8 cellular contexts compared by ENCODE assay signal in the genomic region with DNA sequence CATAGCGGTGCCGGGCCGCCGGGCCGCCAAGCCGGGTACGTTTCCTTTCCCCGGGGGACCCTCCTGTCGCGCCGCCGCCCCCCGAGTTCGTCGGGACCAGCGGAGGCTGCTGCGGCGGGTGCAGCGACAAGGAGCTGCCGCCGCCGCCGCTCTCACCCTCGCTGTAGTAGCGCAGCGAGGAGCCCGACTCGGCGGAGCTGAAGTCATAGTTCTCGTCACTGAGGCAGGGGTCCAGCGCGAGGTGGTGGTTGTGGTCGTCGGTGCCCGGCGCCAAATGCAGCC. TPM values are rescaled to one million over a fixed set of nuclear protein-coding genes. Genes with fewer than 3 reads are reported as not detected.
DNase-seq lines count a peak whose midpoint lies in the region; ATAC-seq, FAIRE-seq and TF ChIP-seq lines count a peak whose summit lies in the region.

No MANE protein-coding gene starts in this region.

- peaks cover 41 to 57% (median 50%) of the 10 kb centered on the region in 4 donors for H3K4me1 Mint-ChIP-seq in CD4-positive, CD25-positive, alpha-beta regulatory T cell

- TF ChIP-seq RAD21 in K562 (CRISPR knock-in tag; conservative IDR thresholded peaks at IDR 0.05 in 1 of 2, IDR thresholded peaks at IDR 0.05 in 1 of 2) = no peak

- intact Hi-C loops in K562 (cut with micrococcal nuclease) = loop anchor here (5.0 to 10.0 kb wide), 2 partner anchors 45 to 358 kb away; partner anchors contain the start of gene GNPNAT1
- intact Hi-C loops in stomach (cut with DNase I; ENCODE audit: low total_unique reads) = no loop called here

- peak overlapping the region; percentile 98 for H3K4me3 ChIP-seq in CD4-positive, CD25-positive, alpha-beta regulatory T cell (ENCODE audit: low read depth, low read length)
- H3K4me3 ChIP-seq in K562 = peak overlapping the region; percentile 68
- peak overlapping the region; percentile 73 for H3K4me3 ChIP-seq in kidney epithelial cell (ENCODE audit: low read depth, low read length)
- H3K4me3 ChIP-seq in stomach = peak overlapping the region; percentile 86 to 91 (median 86)

- H2AFZ ChIP-seq in K562 (ENCODE audit: low read depth, low read length) = peak overlapping the region; percentile 74

- peak; percentile 30 to 36 for ATAC-seq in CD4-positive, CD25-positive, alpha-beta regulatory T cell (ENCODE audit: low read depth in 2 of 2)
- ATAC-seq in GM21360 (IDR thresholded peaks at IDR 0.05; ENCODE audit: unreplicated experiment) = peak; percentile 10
- ATAC-seq in K562 = peak; percentile 45

- CTCF ChIA-PET in K562 (lab: Yijun Ruan, JAX; ENCODE audit: low intra/inter-chr PET ratio) = no interaction called here

- TF ChIP-seq CTCF in K562 (IDR thresholded peaks at IDR 0.05 in 2 of 3, conservative IDR thresholded peaks at IDR 0.05 in 1 of 3; ENCODE audit: insufficient read depth in 2 of 3, low read depth in 1 of 3, low read length in 3 of 3) = no peak
- TF ChIP-seq CTCF in kidney epithelial cell (IDR thresholded peaks at IDR 0.05; ENCODE audit: insufficient read depth, low read length, poor library complexity, severe bottlenecking) = no peak
- no peak for TF ChIP-seq CTCF in stomach (IDR thresholded peaks at IDR 0.05)

- no peaks in the 10 kb centered on the region for H3K36me3 ChIP-seq in CD4-positive, CD25-positive, alpha-beta regulatory T cell (ENCODE audit: control insufficient read depth, insufficient read depth, low read length)
- no peaks in the 10 kb centered on the region for H3K36me3 ChIP-seq in K562 (ENCODE audit: control insufficient read depth, insufficient read depth, low read length)
- no peaks in the 10 kb centered on the region for H3K36me3 ChIP-seq in kidney epithelial cell (ENCODE audit: control insufficient read depth, insufficient read depth, low read length)
- no peaks in the 10 kb centered on the region for H3K36me3 ChIP-seq in stomach

- no peaks in the 10 kb centered on the region for H3K9me3 Mint-ChIP-seq in CD4-positive, CD25-positive, alpha-beta regulatory T cell

- no peak for FAIRE-seq in K562 (lab: Jason Lieb, UNC)

- H3K4me2 ChIP-seq in K562 (ENCODE audit: insufficient read depth, low read length) = peak overlapping the region; percentile 89

- H3K4me3 Mint-ChIP-seq in CD4-positive, CD25-positive, alpha-beta regulatory T cell = peak overlapping the region; percentile 99

- no peaks in the 10 kb centered on the region for H3K27me3 ChIP-seq in CD4-positive, CD25-positive, alpha-beta regulatory T cell (ENCODE audit: control insufficient read depth, insufficient read depth, low read length)
- H3K27me3 ChIP-seq in K562 (ENCODE audit: control insufficient read depth in 2 of 2, insufficient read depth in 2 of 2, low read length in 2 of 2) (no peaks in the 10 kb centered on the region), kidney epithelial cell (ENCODE audit: control insufficient read depth, insufficient read depth, low read length) (no peaks in the 10 kb centered on the region), stomach (no peaks in the 10 kb centered on the region)

- POLR2A ChIA-PET in K562 (lab: Yijun Ruan, JAX) = interaction anchor here (0.6 to 1.4 kb wide), 7 partner anchors 10 to 1196 kb away, joined by 3 to 4 read pairs (median 3); no protein-coding TSS in a partner anchor

- no peaks in the 10 kb centered on the region for H3K9me3 ChIP-seq in CD4-positive, CD25-positive, alpha-beta regulatory T cell (ENCODE audit: control insufficient read depth in 2 of 2, low read length in 2 of 2)
- H3K9me3 ChIP-seq in K562 (replicated peaks; ENCODE audit: control insufficient read depth, insufficient read depth, low read depth, low read length) = no peaks in the 10 kb centered on the region
- no peaks in the 10 kb centered on the region for H3K9me3 ChIP-seq in stomach

- no peaks in the 10 kb centered on the region for H3K27me3 Mint-ChIP-seq in CD4-positive, CD25-positive, alpha-beta regulatory T cell

- H4K20me1 ChIP-seq in K562 (replicated peaks; ENCODE audit: control insufficient read depth, insufficient read depth, low read length) = 0 out of 2 replicates have a peak, but pooled peaks cover 6% of the 10 kb centered on the region

- TF ChIP-seq POLR2A in K562 (conservative IDR thresholded peaks at IDR 0.05) (no peak), stomach (IDR thresholded peaks at IDR 0.05) (no peak)

- no TSS peak for BruUV-seq in K562 (replicated peaks; lab: Mats Ljungman, UMichigan)

- peaks cover 50% of the 10 kb centered on the region for H3K79me2 ChIP-seq in K562 (ENCODE audit: control insufficient read depth, insufficient read depth, low read length)

- in situ Hi-C loops in K562 (cut with MboI) = no loop called here

- peak in 1 of 3 donors; percentile 60 for DNase-seq in CD4-positive, CD25-positive, alpha-beta regulatory T cell
- DNase-seq in HS-27A (ENCODE audit: low read depth) (peak; percentile 19), K562 (ENCODE audit: extremely low read depth in 1 of 4, low spot score in 3 of 4) (peak in 1 of 4 experiments; percentile 27), kidney epithelial cell (ENCODE audit: low read depth) (no peak), stomach (no peak), SKM-1 treated with dmso at 0.1 percent for 144 hours (lab: John Stamatoyannopoulos, UW; ENCODE audit: unreplicated experiment) (no peak)
- no peak for DNase-seq in activated CD4-positive, alpha-beta T cell treated with anti-CD3 and anti-CD28 coated beads, Interleukin-2, amount 50 U/mL, for 1 hour

- H3K27ac Mint-ChIP-seq in CD4-positive, CD25-positive, alpha-beta regulatory T cell = peak overlapping the region; percentile 98 to 99 (median 99)

- H3K36me3 Mint-ChIP-seq in CD4-positive, CD25-positive, alpha-beta regulatory T cell = peaks cover 4% of the 10 kb centered on the region

- peaks cover 43% of the 10 kb centered on the region for H3K4me1 ChIP-seq in CD4-positive, CD25-positive, alpha-beta regulatory T cell (ENCODE audit: control insufficient read depth, insufficient read depth, low read length, poor library complexity, severe bottlenecking)
- H3K4me1 ChIP-seq in K562 (replicated peaks in 1 of 2; ENCODE audit: control insufficient read depth in 2 of 2, insufficient read depth in 2 of 2, low read length in 2 of 2) (peaks cover 9 to 12% of the 10 kb centered on the region in 2 experiments; a peak in 4 of 5 replicates), stomach (peaks cover 9 to 33% (median 24%) of the 10 kb centered on the region in 4 donors)

- no CpG with 5 or more reads among the region's 36 CpGs for WGBS in K562 (ENCODE audit: insufficient coverage, low coverage, missing lambda C conversion rate)
- 0 to 2% (median 0%) methylated on average over 21 to 36 of the region's 36 CpGs for WGBS in stomach, 5 donors

- H3K9ac ChIP-seq in K562 (ENCODE audit: insufficient read depth in 1 of 2, low read depth in 2 of 2, low read length in 2 of 2) = peak overlapping the region; percentile 69 to 93; a peak in 3 of 4 replicates

- TF ChIP-seq EP300 in K562 (IDR thresholded peaks at IDR 0.05; ENCODE audit: low read length) (no peak), stomach (IDR thresholded peaks at IDR 0.05) (no peak)

- H3K27ac ChIP-seq in CD4-positive, CD25-positive, alpha-beta regulatory T cell (ENCODE audit: insufficient read depth, low read length, poor library complexity, severe bottlenecking) = peak overlapping the region; percentile 94
- H3K27ac ChIP-seq in K562 (ENCODE audit: extremely low read depth, low read depth, low read length) (peak overlapping the region; percentile 81; the same call in 2 of the 3 replicates), stomach (peak overlapping the region; percentile 87 to 94 (median 93))

- H3K9me1 ChIP-seq in K562 (ENCODE audit: control insufficient read depth, insufficient read depth, low read length) = no peaks in the 10 kb centered on the region

TF ChIP-seq in K562, 482 proteins besides CTCF, POLR2A, EP300 and RAD21:
- no peak for TF ChIP-seq TAF1 (IDR thresholded peaks at IDR 0.05; ENCODE audit: control insufficient read depth, extremely low read depth, insufficient read depth, low read length, severe bottlenecking)
- 0 out of 2 replicates have a peak, but pooled peaks have one; percentile 13 for TF ChIP-seq ZNF232 (CRISPR knock-in tag; IDR thresholded peaks at IDR 0.05)
- TF ChIP-seq XRCC4 (IDR thresholded peaks at IDR 0.05; ENCODE audit: extremely low read depth, insufficient read depth, insufficient read length) = no peak
- TF ChIP-seq KDM5B (IDR thresholded peaks at IDR 0.05; ENCODE audit: insufficient replicate concordance, low read depth, low read length) = peak; percentile 11
- TF ChIP-seq RBBP5 (IDR thresholded peaks at IDR 0.05; ENCODE audit: borderline replicate concordance, insufficient read depth, low read length, poor library complexity, severe bottlenecking) = peak; percentile 74
- no peak for TF ChIP-seq BACH1 (tag; IDR thresholded peaks at IDR 0.05)

RNA-seq across cellular contexts. Expression of gene DDHD1, which starts 0.6 kb away (rescaled TPM):
- 81.7 TPM for total RNA-seq in CD4-positive, CD25-positive, alpha-beta regulatory T cell
- polyA plus RNA-seq in CD4-positive, CD25-positive, alpha-beta regulatory T cell = 10 to 100 TPM in 2 of 4 donors, 1 to 10 TPM in 2; 8.3 to 11.4 (median 10.0) TPM
- 19.1 and 97.1 TPM in 2 replicates for total RNA-seq in K562 (2011; cell fraction: chromatin; rRNA removed; ENCODE audit: low replicate concordance)
- total RNA-seq in K562 (2011; cell fraction: nucleolus; rRNA removed) = 9.5 and 14.3 TPM in 2 replicates
- 35.8 and 66.0 TPM in 2 replicates for total RNA-seq in K562 (2011; cell fraction: nucleoplasm; rRNA removed)
- total RNA-seq in K562 (2014; rRNA removed) = 4.5 and 6.5 TPM in 2 replicates
- total RNA-seq in K562 (2014; rRNA removed; fragmentation: Illumina TruSeq; extraction: Trizol) = 12.2 and 12.3 TPM in 2 replicates
- 9.1 and 10.6 TPM in 2 replicates for total RNA-seq in K562 (2015; rRNA removed; fragmentation: Illumina TruSeq; extraction: Trizol)
- total RNA-seq in K562 (2021) = 7.4 and 9.8 TPM in 2 replicates
- polyA plus RNA-seq in K562 (2011; rRNA removed) = 6.8 and 7.0 TPM in 2 replicates
- polyA plus RNA-seq in K562 (2011; cell fraction: cytosol; rRNA removed) = 1.4 and 2.5 TPM in 2 replicates
- polyA plus RNA-seq in K562 (2011; cell fraction: nucleus; rRNA removed) = 8.2 and 12.3 TPM in 2 replicates
- polyA plus RNA-seq in K562 (2012) = 3.3 TPM in 2 replicates
- 4.0 and 5.0 TPM in 2 replicates for polyA plus RNA-seq in K562 (2014; fragmentation: Illumina TruSeq; extraction: Trizol)
- 1 to 10 TPM; 1.2 to 2.0 TPM for polyA plus RNA-seq in K562 (2014; fragmentation: Nextera tagmentation; extraction: Ambion mirVana)
- polyA plus RNA-seq in K562 (2014; rRNA removed) = 3.7 TPM in 2 replicates
- 22.6 and 23.1 TPM in 2 replicates for polyA minus RNA-seq in K562 (2011; rRNA and poly(A)+ RNA removed)
- polyA minus RNA-seq in K562 (2011; cell fraction: cytosol; rRNA and poly(A)+ RNA removed) = 2.8 and 2.9 TPM in 2 replicates
- polyA minus RNA-seq in K562 (2011; cell fraction: nucleus; rRNA and poly(A)+ RNA removed) = 23.0 and 39.1 TPM in 2 replicates
- 7.0 and 8.9 TPM in 2 replicates for total RNA-seq in kidney epithelial cell
- total RNA-seq in stomach = 10 to 100 TPM in 4 of 5 donors, 1 to 10 TPM in 1; 9.9 to 50.7 (median 18.5) TPM
- polyA plus RNA-seq in stomach = 1 to 10 TPM; 2.1 to 2.3 (median 2.2) TPM
